22 cellular contexts compared by ENCODE assay signal in genomic region chr14:90549794-90550591, GRCh38.
"Had no signal": no experiment of that assay in that cellular context is flagged by ENCODE, and none has a peak within 500 bp of the region (broad histone marks: within the 10 kb centered on the region; RNA-seq: fewer than 3 reads in every experiment).

No MANE protein-coding gene starts in this region.

- FAIRE-seq: islet of Langerhans had no signal

- H3K27me3 Mint-ChIP-seq: activated naive CD4-positive, alpha-beta T cell treated with anti-CD3 and anti-CD28 coated beads, Interleukin-2, amount 50 U/mL, for 24 hours had no signal

- H3K27me3 ChIP-seq: body of pancreas, dorsolateral prefrontal cortex, heart left ventricle, spleen, upper lobe of right lung had no signal

- H3K4me3 Mint-ChIP-seq: activated CD8-positive, alpha-beta T cell treated with anti-CD3 and anti-CD28 coated beads, Interleukin-2, amount 10 ng/mL, durations not matched to agents 7 days and 5 days; activated naive CD4-positive, alpha-beta T cell treated with anti-CD3 and anti-CD28 coated beads, Interleukin-2, amount 50 U/mL, for 24 hours; activated T-helper 1 cell treated with anti-CD3 and anti-CD28 coated beads, Interleukin-12 subunit alpha, Interleukin-12 subunit beta, Interleukin-2, Interleukin-4 antibody, amounts not matched to agents 30 ng/mL and 10 ng/mL and 1 ng/mL, durations not matched to agents 14 hours and 24 hours and 36 hours; memory B cell; nephron progenitor cell; T-helper 2 cell treated with Interferon-gamma antibody and Interleukin-4, amounts not matched to agents 5 μg/mL and 100 μg/mL, for 36 hours had no signal

- H3K27ac ChIP-seq: body of pancreas, spleen, upper lobe of right lung, VCaP had no signal

- H3K36me3 ChIP-seq: heart left ventricle, upper lobe of right lung had no signal

- H3K27ac Mint-ChIP-seq: activated CD8-positive, alpha-beta T cell treated with anti-CD3 and anti-CD28 coated beads, Interleukin-2, amount 10 ng/mL, durations not matched to agents 7 days and 5 days; activated naive CD4-positive, alpha-beta T cell treated with anti-CD3 and anti-CD28 coated beads, Interleukin-2, amount 50 U/mL, for 24 hours; activated T-helper 1 cell treated with anti-CD3 and anti-CD28 coated beads, Interleukin-12 subunit alpha, Interleukin-12 subunit beta, Interleukin-2, Interleukin-4 antibody, amounts not matched to agents 30 ng/mL and 10 ng/mL and 1 ng/mL, durations not matched to agents 14 hours and 24 hours and 36 hours; memory B cell; nephron progenitor cell; T-helper 2 cell treated with Interferon-gamma antibody and Interleukin-4, amounts not matched to agents 5 μg/mL and 100 μg/mL, for 36 hours had no signal

- ATAC-seq: activated CD4-positive, CD25-positive, alpha-beta regulatory T cell treated with anti-CD3 and anti-CD28 coated beads, Interleukin-2, amount 50 U/mL, for 24 hours; activated CD8-positive, alpha-beta T cell treated with anti-CD3 and anti-CD28 coated beads, Interleukin-2, amount 10 ng/mL, durations not matched to agents 7 days and 5 days; body of pancreas; heart left ventricle; left cardiac atrium; upper lobe of right lung had no signal

- H3K36me3 Mint-ChIP-seq: activated naive CD4-positive, alpha-beta T cell treated with anti-CD3 and anti-CD28 coated beads, Interleukin-2, amount 50 U/mL, for 24 hours; memory B cell had no signal

- H3K9me3 ChIP-seq: body of pancreas, heart left ventricle, upper lobe of right lung had no signal

- H3K9me3 Mint-ChIP-seq: activated naive CD4-positive, alpha-beta T cell treated with anti-CD3 and anti-CD28 coated beads, Interleukin-2, amount 50 U/mL, for 24 hours; activated T-helper 1 cell treated with anti-CD3 and anti-CD28 coated beads, Interleukin-12 subunit alpha, Interleukin-12 subunit beta, Interleukin-2, Interleukin-4 antibody, amounts not matched to agents 30 ng/mL and 10 ng/mL and 1 ng/mL, durations not matched to agents 14 hours and 24 hours and 36 hours; T-helper 2 cell treated with Interferon-gamma antibody and Interleukin-4, amounts not matched to agents 5 μg/mL and 100 μg/mL, for 36 hours had no signal

- H3K4me1 Mint-ChIP-seq: activated naive CD4-positive, alpha-beta T cell treated with anti-CD3 and anti-CD28 coated beads, Interleukin-2, amount 50 U/mL, for 24 hours; memory B cell had no signal

- H3K4me3 ChIP-seq: body of pancreas, dorsolateral prefrontal cortex, heart left ventricle, spleen, upper lobe of right lung had no signal

- DNase-seq: activated CD4-positive, alpha-beta T cell treated with anti-CD3 and anti-CD28 coated beads, Interleukin-2, amount 50 U/mL, for 1 hour; activated CD8-positive, alpha-beta T cell treated with anti-CD3 and anti-CD28 coated beads, Interleukin-2, amount 10 ng/mL, durations not matched to agents 7 days and 5 days; activated gamma-delta T cell treated with Interleukin-2 at 50 U/mL for 16 hours; anterior cingulate cortex; body of pancreas; heart left ventricle; left cardiac atrium; nephron progenitor cell; occipital lobe; retina; stimulated activated CD4-positive, alpha-beta T cell treated with anti-CD3 and anti-CD28 coated beads, Interleukin-4, amount 100 ng/mL, for 1 hour; stimulated activated naive CD4-positive, alpha-beta T cell had no signal
